9 cellular contexts compared by ENCODE assay signal in genomic region chr19:10085641-10086031, GRCh38. TPM values are rescaled to one million over a fixed set of nuclear protein-coding genes. Genes with fewer than 3 reads are reported as not detected.
DNase-seq lines count a peak whose midpoint lies in the region; TF ChIP-seq lines count a peak whose summit lies in the region.
"Had no signal": no experiment of that assay in that cellular context is flagged by ENCODE, and none has a peak within 500 bp of the region (broad histone marks: within the 10 kb centered on the region; RNA-seq: fewer than 3 reads in every experiment).

No MANE protein-coding gene starts in this region.

- H3K36me3 Mint-ChIP-seq in T-helper 1 cell treated with Interleukin-12 subunit alpha and Interleukin-12 subunit beta and Interleukin-4 antibody, amounts not matched to agents 30 μg/mL and 1 μg/mL, for 36 hours (ENCODE audit: low read depth), result peaks cover 17% of the 10 kb centered on the region
- H3K36me3 Mint-ChIP-seq in activated naive CD8-positive, alpha-beta T cell treated with anti-CD3 and anti-CD28 coated beads for 36 hours, result peaks cover 20% of the 10 kb centered on the region

- WGBS in testis, 2 donors, result 10 to 16% methylated on average over 12 to 14 of the region's 14 CpGs

- H3K9me3 ChIP-seq in testis, result no peaks in the 10 kb centered on the region

- intact Hi-C loops in testis (cut with DNase I; ENCODE audit: low total_unique reads), result no loop called here

- peak overlapping the region; percentile 68 to 84 for H3K27ac ChIP-seq in testis
- H3K27ac ChIP-seq: 22Rv1 had no signal

- TF ChIP-seq POLR2A in testis (IDR thresholded peaks at IDR 0.05), result no peak

- no peaks in the 10 kb centered on the region for H3K27me3 ChIP-seq in kidney epithelial cell (ENCODE audit: control insufficient read depth, insufficient read depth, low read length)
- no peaks in the 10 kb centered on the region for H3K27me3 ChIP-seq in testis

- H3K4me1 ChIP-seq in testis, result no peaks in the 10 kb centered on the region

- H3K4me1 Mint-ChIP-seq in T-helper 1 cell treated with Interleukin-12 subunit alpha and Interleukin-12 subunit beta and Interleukin-4 antibody, amounts not matched to agents 30 μg/mL and 1 μg/mL, for 36 hours (ENCODE audit: low read depth), result peaks cover 12% of the 10 kb centered on the region
- H3K4me1 Mint-ChIP-seq in activated naive CD8-positive, alpha-beta T cell treated with anti-CD3 and anti-CD28 coated beads for 36 hours, result peaks cover 13% of the 10 kb centered on the region

- TF ChIP-seq CTCF in kidney epithelial cell (IDR thresholded peaks at IDR 0.05; ENCODE audit: insufficient read depth, low read length, poor library complexity, severe bottlenecking) (no peak), testis (IDR thresholded peaks at IDR 0.05) (no peak)

- H3K4me3 ChIP-seq in kidney epithelial cell (ENCODE audit: low read depth, low read length), result peak overlapping the region; percentile 95
- peak overlapping the region; percentile 70 to 73 for H3K4me3 ChIP-seq in testis

- H3K36me3 ChIP-seq in kidney epithelial cell (ENCODE audit: control insufficient read depth, insufficient read depth, low read length) (no peaks in the 10 kb centered on the region), testis (ENCODE audit: low read depth, missing control alignments) (no peaks in the 10 kb centered on the region)

- peaks cover 3% of the 10 kb centered on the region for H3K27me3 Mint-ChIP-seq in T-helper 1 cell treated with Interleukin-12 subunit alpha and Interleukin-12 subunit beta and Interleukin-4 antibody, amounts not matched to agents 30 μg/mL and 1 μg/mL, for 36 hours (ENCODE audit: low read depth)
- H3K27me3 Mint-ChIP-seq in activated naive CD8-positive, alpha-beta T cell treated with anti-CD3 and anti-CD28 coated beads for 36 hours, result no peaks in the 10 kb centered on the region

- H3K27ac Mint-ChIP-seq in T-helper 1 cell treated with Interleukin-12 subunit alpha and Interleukin-12 subunit beta and Interleukin-4 antibody, amounts not matched to agents 30 μg/mL and 1 μg/mL, for 36 hours, result peak overlapping the region; percentile 85
- H3K27ac Mint-ChIP-seq in activated naive CD8-positive, alpha-beta T cell treated with anti-CD3 and anti-CD28 coated beads for 36 hours, result peak overlapping the region; percentile 74

- H3K4me3 Mint-ChIP-seq in T-helper 1 cell treated with Interleukin-12 subunit alpha and Interleukin-12 subunit beta and Interleukin-4 antibody, amounts not matched to agents 30 μg/mL and 1 μg/mL, for 36 hours, result peak overlapping the region; percentile 87
- H3K4me3 Mint-ChIP-seq in activated naive CD8-positive, alpha-beta T cell treated with anti-CD3 and anti-CD28 coated beads for 36 hours, result peak overlapping the region; percentile 83

- DNase-seq in T-helper 1 cell, result no peak
- DNase-seq in activated naive CD8-positive, alpha-beta T cell treated with anti-CD3 and anti-CD28 coated beads for 36 hours, result no peak
- DNase-seq in kidney epithelial cell (ENCODE audit: low read depth), result no peak
- DNase-seq in testis, result no peak
- DNase-seq in NCI-H1092 treated with DMSO at 0.1 percent for 48 hours (lab: John Stamatoyannopoulos, UW), result no peak
- DNase-seq in MV-4-11 (lab: John Stamatoyannopoulos, UW), result no peak
- DNase-seq in NCI-H2196 (lab: John Stamatoyannopoulos, UW; ENCODE audit: unreplicated experiment), result no peak

- no peaks in the 10 kb centered on the region for H3K9me3 Mint-ChIP-seq in T-helper 1 cell treated with Interleukin-12 subunit alpha and Interleukin-12 subunit beta and Interleukin-4 antibody, amounts not matched to agents 30 μg/mL and 1 μg/mL, for 36 hours
- no peaks in the 10 kb centered on the region for H3K9me3 Mint-ChIP-seq in activated naive CD8-positive, alpha-beta T cell treated with anti-CD3 and anti-CD28 coated beads for 36 hours

RNA-seq across cellular contexts. Expression of gene SHFL, which starts 0.5 kb away (rescaled TPM):
- total RNA-seq in activated naive CD8-positive, alpha-beta T cell treated with anti-CD3 and anti-CD28 coated beads for 36 hours, result 10 to 100 TPM; 46.8 to 47.0 TPM
- total RNA-seq in kidney epithelial cell (32.1 and 35.3 TPM in 2 replicates), testis (10 to 100 TPM; 20.4 to 25.8 TPM)
- 18.7 TPM for polyA plus RNA-seq in testis (ENCODE audit: insufficient read depth, low read depth, low replicate concordance)

RNA-seq across cellular contexts. Expression of gene ANGPTL6, which starts 16.8 kb away (rescaled TPM):
- 1 to 10 TPM; 8.5 to 9.8 TPM for total RNA-seq in activated naive CD8-positive, alpha-beta T cell treated with anti-CD3 and anti-CD28 coated beads for 36 hours
- total RNA-seq in kidney epithelial cell, result 0.96 TPM in 1 of 2 replicates, not detected in the other
- 1 to 10 TPM; 7.6 to 8.7 TPM for total RNA-seq in testis
- 3.0 TPM for polyA plus RNA-seq in testis (ENCODE audit: insufficient read depth, low read depth, low replicate concordance)

RNA-seq across cellular contexts. Expression of gene PPAN, which starts 20.5 kb away (rescaled TPM):
- total RNA-seq in activated naive CD8-positive, alpha-beta T cell treated with anti-CD3 and anti-CD28 coated beads for 36 hours, result 100 to 1,000 TPM; 214 to 227 TPM
- total RNA-seq in kidney epithelial cell, result 50.0 and 63.4 TPM in 2 replicates
- 10 to 100 TPM; 66.2 to 68.1 TPM for total RNA-seq in testis
- 39.3 TPM for polyA plus RNA-seq in testis (ENCODE audit: insufficient read depth, low read depth, low replicate concordance)

RNA-seq across cellular contexts. Expression of gene P2RY11, which starts 25.9 kb away (rescaled TPM):
- total RNA-seq in activated naive CD8-positive, alpha-beta T cell treated with anti-CD3 and anti-CD28 coated beads for 36 hours, result 10 to 100 TPM; 57.8 to 64.0 TPM
- total RNA-seq in kidney epithelial cell (6.3 and 9.4 TPM in 2 replicates), testis (10 to 100 TPM; 25.0 to 27.8 TPM)
- polyA plus RNA-seq in testis (ENCODE audit: insufficient read depth, low read depth, low replicate concordance), result 16.3 TPM

RNA-seq across cellular contexts. Expression of gene EIF3G, which starts 34.1 kb away (rescaled TPM):
- total RNA-seq in activated naive CD8-positive, alpha-beta T cell treated with anti-CD3 and anti-CD28 coated beads for 36 hours, result 100 to 1,000 TPM; 287 to 293 TPM
- total RNA-seq in kidney epithelial cell (321 and 329 TPM in 2 replicates), testis (100 to 1,000 TPM; 281 to 306 TPM)
- polyA plus RNA-seq in testis (ENCODE audit: insufficient read depth, low read depth, low replicate concordance), result 348 TPM
